ENCODE assay signal across 26 cellular contexts in the genomic region with DNA sequence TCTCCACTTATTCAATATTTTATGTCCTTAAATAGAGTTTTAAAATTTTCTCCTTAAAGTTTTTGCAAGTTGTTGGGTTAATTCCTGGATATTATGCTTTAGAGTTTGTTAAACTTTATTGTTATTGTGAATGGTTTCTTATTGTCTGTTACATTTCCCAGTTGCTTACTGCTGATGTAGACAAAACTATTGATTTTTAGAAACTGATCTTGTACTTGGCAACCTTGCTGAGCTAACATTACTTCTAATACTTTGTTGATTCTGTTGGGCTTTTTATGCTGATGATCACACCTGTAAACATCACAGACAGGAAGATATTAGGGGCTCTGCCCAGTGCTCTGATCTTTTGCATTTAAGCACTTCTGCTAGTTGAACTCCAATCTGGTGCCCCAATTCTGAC. TPM values are rescaled to one million over a fixed set of nuclear protein-coding genes. Genes with fewer than 3 reads are reported as not detected.
A peak's percentile ranks its signal among the peaks of the same experiment; 100 is the strongest.
DNase-seq lines count a peak whose midpoint lies in the region; ATAC-seq and TF ChIP-seq lines count a peak whose summit lies in the region.
"Had no signal": no experiment of that assay in that cellular context is flagged by ENCODE, and none has a peak within 500 bp of the region (broad histone marks: within the 10 kb centered on the region; RNA-seq: fewer than 3 reads in every experiment).

No MANE protein-coding gene starts in this region.

- no peaks in the 10 kb centered on the region for H4K20me1 ChIP-seq in HCT116 (ENCODE audit: insufficient read depth)

- ATAC-seq in HCT116 (no peak), Panc1 (no peak), gastrocnemius medialis (no peak), GM21619 (IDR thresholded peaks at IDR 0.05; ENCODE audit: unreplicated experiment) (no peak)
- no peak for ATAC-seq in stimulated activated effector memory CD8-positive, alpha-beta T cell treated with anti-CD3 and anti-CD28 coated beads, Interleukin-12 subunit alpha, Interleukin-12 subunit beta, amount 100 ng/mL, for 72 hours
- ATAC-seq: CD8-positive, alpha-beta T cell; K562 had no signal

- TF ChIP-seq CTCF in HCT116 (IDR thresholded peaks at IDR 0.05 in 2 of 3, conservative IDR thresholded peaks at IDR 0.05 in 1 of 3; ENCODE audit: borderline replicate concordance in 1 of 3, insufficient read depth in 1 of 3, low read depth in 2 of 3, low read length in 2 of 3) (no peak), Panc1 (IDR thresholded peaks at IDR 0.05) (no peak), dorsolateral prefrontal cortex (IDR thresholded peaks at IDR 0.05 in 54 of 56, conservative IDR thresholded peaks at IDR 0.05 in 2 of 56; ENCODE audit: low read depth in 1 of 56, partially characterized antibody in 56 of 56) (no peak), gastrocnemius medialis (IDR thresholded peaks at IDR 0.05 in 4 of 5, conservative IDR thresholded peaks at IDR 0.05 in 1 of 5) (no peak)

- 0 out of 2 replicates have a peak overlapping the region, but pooled peaks have one; percentile 69 for H3K9ac ChIP-seq in HCT116 (ENCODE audit: low read length)
- H3K9ac ChIP-seq: SK-N-SH had no signal

- peaks cover 17% of the 10 kb centered on the region for H3K79me2 ChIP-seq in HCT116 (ENCODE audit: insufficient read depth, low read length)

- H3K36me3 ChIP-seq in HCT116 (ENCODE audit: control insufficient read depth in 1 of 2, insufficient read depth in 2 of 2, low read length in 2 of 2): no peaks in the 10 kb centered on the region
- H3K36me3 ChIP-seq in Panc1 (ENCODE audit: control insufficient read depth, insufficient read depth, low read length): no peaks in the 10 kb centered on the region
- no peaks in the 10 kb centered on the region for H3K36me3 ChIP-seq in gastrocnemius medialis

- H3K4me2 ChIP-seq in HCT116 (ENCODE audit: low read length): peak overlapping the region; percentile 77
- H3K4me2 ChIP-seq: SK-N-SH had no signal

- POLR2A ChIA-PET in HCT116 (lab: Charles Lee) (no interaction called here), Panc1 (lab: Charles Lee) (no interaction called here)

- H3K4me1 ChIP-seq in HCT116 (ENCODE audit: control insufficient read depth in 1 of 2, insufficient read depth in 2 of 2, low read length in 2 of 2): peaks cover 27 to 70% of the 10 kb centered on the region in 2 experiments
- peaks cover 44% of the 10 kb centered on the region for H3K4me1 ChIP-seq in Panc1 (ENCODE audit: control insufficient read depth, insufficient read depth, low read length)
- H3K4me1 ChIP-seq in gastrocnemius medialis: peaks cover 8 to 26% of the 10 kb centered on the region in 2 donors
- H3K4me1 ChIP-seq: Caco-2 had no signal

- H3K9me3 ChIP-seq in HCT116 (ENCODE audit: control insufficient read depth in 1 of 2, insufficient read depth in 1 of 2, low read depth in 1 of 2, low read length in 2 of 2) (no peaks in the 10 kb centered on the region), Panc1 (ENCODE audit: control insufficient read depth, insufficient read depth, low read depth, low read length) (no peaks in the 10 kb centered on the region), gastrocnemius medialis (no peaks in the 10 kb centered on the region)
- H3K9me3 ChIP-seq: Caco-2, SK-N-SH had no signal

- no TSS peak for BruUV-seq in HCT116 (replicated peaks; lab: Mats Ljungman, UMichigan)
- BruUV-seq in Panc1 (replicated peaks; lab: Mats Ljungman, UMichigan): no TSS peak

- RAD21 ChIA-PET in HCT116 (lab: Charles Lee; ENCODE audit: low non-redundant PET in 1 of 2, low total read pairs in 2 of 2, uncharacterized antibody in 2 of 2, unreplicated experiment in 2 of 2): no interaction called here

- CTCF ChIA-PET in HCT116 (lab: Charles Lee) (no interaction called here), Panc1 (lab: Charles Lee) (no interaction called here)

- no peak for TF ChIP-seq RAD21 in HCT116 (IDR thresholded peaks at IDR 0.05; ENCODE audit: low read depth)

- no peak overlapping the region for H3K27ac Mint-ChIP-seq in stimulated activated effector memory CD8-positive, alpha-beta T cell treated with anti-CD3 and anti-CD28 coated beads, Interleukin-12 subunit alpha, Interleukin-12 subunit beta, amount 100 ng/mL, for 72 hours
- H3K27ac Mint-ChIP-seq: CD8-positive, alpha-beta T cell had no signal

- in situ Hi-C loops in Panc1 (cut with HindIII; ENCODE audit: low pct_unique_long_range_greater_than_20kb, low sequenced_read_pairs) (no loop called here), gastrocnemius medialis (cut with MboI; ENCODE audit: low sequenced_read_pairs in 4 of 4) (loop anchor here in 1 of 4 donors (10.0 kb wide), 1 partner anchor 98 kb away; no protein-coding TSS in a partner anchor)

- DNase-seq in HCT116 (ENCODE audit: low read depth, low spot score): no peak
- no peak for DNase-seq in Panc1 (ENCODE audit: low read depth, low spot score)
- no peak for DNase-seq in dorsolateral prefrontal cortex
- DNase-seq in gastrocnemius medialis: no peak
- no peak for DNase-seq in stimulated activated CD4-positive, alpha-beta T cell treated with anti-CD3 and anti-CD28 coated beads, Interleukin-1b, Interleukin-23, amount 100 ng/mL, for 48 hours
- DNase-seq in stimulated activated effector memory CD8-positive, alpha-beta T cell treated with anti-CD3 and anti-CD28 coated beads, Interleukin-12 subunit alpha, Interleukin-12 subunit beta, amount 100 ng/mL, for 72 hours (ENCODE audit: low spot score in 2 of 2): no peak
- DNase-seq: Caco-2; CD8-positive, alpha-beta T cell; DMS 273 treated with DMSO at 0.1 percent for 48 hours; DMS79; GF-D8; Kasumi-1; NCI-H1105 treated with DMSO at 0.1 percent for 48 hours; NCI-H146; NCI-H1930; NCI-H446; NCI-H526; SK-N-SH; SW 1271 had no signal

- H3K27me3 ChIP-seq in HCT116 (ENCODE audit: insufficient read depth, low read length) (no peaks in the 10 kb centered on the region), Panc1 (ENCODE audit: control insufficient read depth, insufficient read depth, low read length) (no peaks in the 10 kb centered on the region), dorsolateral prefrontal cortex (no peaks in the 10 kb centered on the region), gastrocnemius medialis (no peaks in the 10 kb centered on the region)

- intact Hi-C loops in HCT116 (cut with micrococcal nuclease) (no loop called here), Panc1 (cut with micrococcal nuclease; ENCODE audit: unreplicated experiment) (no loop called here), dorsolateral prefrontal cortex (cut with DNase I) (loop anchor here in 1 of 2 donors (5.0 to 10.0 kb wide), 2 partner anchors 85 to 158 kb away; no protein-coding TSS in a partner anchor), gastrocnemius medialis (cut with DNase I; ENCODE audit: low total_unique reads) (loop anchor here (2.0 to 10.0 kb wide), 4 partner anchors 65 to 718 kb away; partner anchors contain the start of gene FOSL2)

- TF ChIP-seq POLR2A in HCT116 (IDR thresholded peaks at IDR 0.05; ENCODE audit: borderline replicate concordance, extremely low read depth, insufficient read depth, insufficient read length) (no peak), gastrocnemius medialis (IDR thresholded peaks at IDR 0.05) (no peak)

- H3K27ac ChIP-seq in HCT116 (ENCODE audit: low read depth, low read length): no peak overlapping the region
- H3K27ac ChIP-seq in Panc1 (ENCODE audit: low read length): peak overlapping the region; percentile 98
- H3K27ac ChIP-seq in dorsolateral prefrontal cortex: peak overlapping the region in 32 of 59 donors; percentile 4 to 99 (median 96)
- peak overlapping the region; percentile 70 to 94 (median 89) for H3K27ac ChIP-seq in gastrocnemius medialis
- H3K27ac ChIP-seq: C4-2B had no signal

- no peak overlapping the region for H3K4me3 Mint-ChIP-seq in stimulated activated effector memory CD8-positive, alpha-beta T cell treated with anti-CD3 and anti-CD28 coated beads, Interleukin-12 subunit alpha, Interleukin-12 subunit beta, amount 100 ng/mL, for 72 hours
- H3K4me3 Mint-ChIP-seq: CD8-positive, alpha-beta T cell had no signal

- no peaks in the 10 kb centered on the region for H3K9me2 ChIP-seq in HCT116 (ENCODE audit: insufficient read depth)
- H3K9me2 ChIP-seq: SK-N-SH had no signal

- peak overlapping the region; percentile 74 for H2AFZ ChIP-seq in HCT116 (ENCODE audit: low read depth, low read length, poor library complexity, severe bottlenecking)

- no peaks in the 10 kb centered on the region for H3K9me3 Mint-ChIP-seq in stimulated activated effector memory CD8-positive, alpha-beta T cell treated with anti-CD3 and anti-CD28 coated beads, Interleukin-12 subunit alpha, Interleukin-12 subunit beta, amount 100 ng/mL, for 72 hours
- H3K9me3 Mint-ChIP-seq: CD8-positive, alpha-beta T cell had no signal

- peaks cover 18% of the 10 kb centered on the region for H3K36me3 Mint-ChIP-seq in stimulated activated effector memory CD8-positive, alpha-beta T cell treated with anti-CD3 and anti-CD28 coated beads, Interleukin-12 subunit alpha, Interleukin-12 subunit beta, amount 100 ng/mL, for 72 hours

- peaks cover 40% of the 10 kb centered on the region for H3K4me1 Mint-ChIP-seq in stimulated activated effector memory CD8-positive, alpha-beta T cell treated with anti-CD3 and anti-CD28 coated beads, Interleukin-12 subunit alpha, Interleukin-12 subunit beta, amount 100 ng/mL, for 72 hours

- H3K4me3 ChIP-seq in HCT116 (replicated peaks in 1 of 2; ENCODE audit: low read depth in 1 of 2, low read length in 2 of 2) (no peak overlapping the region), Panc1 (ENCODE audit: low read depth in 2 of 2, low read length in 2 of 2) (no peak overlapping the region), dorsolateral prefrontal cortex (no peak overlapping the region), gastrocnemius medialis (no peak overlapping the region)
- H3K4me3 ChIP-seq: K562 had no signal

TF ChIP-seq in HCT116, 20 proteins besides CTCF, POLR2A, EP300 and RAD21 (continues in another document):
- TF ChIP-seq ELF1 (IDR thresholded peaks at IDR 0.05; ENCODE audit: borderline replicate concordance, low read depth) (no peak), SP1 (IDR thresholded peaks at IDR 0.05; ENCODE audit: low read depth) (no peak), EGR1 (IDR thresholded peaks at IDR 0.05; ENCODE audit: low read depth) (no peak), YY1 (IDR thresholded peaks at IDR 0.05; ENCODE audit: extremely low read depth, insufficient replicate concordance, low read depth, low read length) (no peak), SIN3A (IDR thresholded peaks at IDR 0.05; ENCODE audit: low read depth) (no peak), TCF7L2 (IDR thresholded peaks at IDR 0.05; ENCODE audit: borderline replicate concordance, extremely low read depth, insufficient read depth, insufficient read length) (no peak)

RNA-seq across cellular contexts. Expression of gene CLIP4, which starts 2.8 kb away (rescaled TPM):
- total RNA-seq in HCT116 (2021; ENCODE audit: unreplicated experiment) (27.8 TPM), Panc1 (2021; ENCODE audit: unreplicated experiment) (43.0 TPM), dorsolateral prefrontal cortex (100 to 1,000 TPM in 27 of 120 experiments, 10 to 100 TPM in 93; 65.7 to 139 (median 91.4) TPM), gastrocnemius medialis (100 to 1,000 TPM; 200 to 422 (median 265) TPM)
- 16.1 and 16.8 TPM in 2 replicates for polyA plus RNA-seq in HCT116 (2012)
- 15.2 TPM for polyA plus RNA-seq in Panc1 (2012; ENCODE audit: insufficient read length)
- total RNA-seq: OCI-LY7 had no signal

RNA-seq across cellular contexts. Expression of gene PCARE, which starts 38.1 kb away (rescaled TPM):
- total RNA-seq in HCT116 (2021; ENCODE audit: unreplicated experiment) (not detected), Panc1 (2021; ENCODE audit: unreplicated experiment) (not detected), dorsolateral prefrontal cortex (1 to 10 TPM in 7 of 120 experiments, under 1 TPM in 113; 0.07 to 1.8 (median 0.38) TPM), gastrocnemius medialis (1 to 10 TPM in 1 of 4 donors, under 1 TPM in 2, not detected in 1; 0.03 to 1.3 (median 0.36) TPM)
- polyA plus RNA-seq in HCT116 (2012): not detected in 2 replicates
- polyA plus RNA-seq in Panc1 (2012; ENCODE audit: insufficient read length): not detected
- total RNA-seq: A673; Caco-2; CD8-positive, alpha-beta T cell; HT-29; K562; M059J; OCI-LY7 had no signal
- polyA plus RNA-seq: K562, SK-N-SH had no signal
